15 cellular contexts compared by ENCODE assay signal in genomic region chrX:53047228-53047627, GRCh38. TPM values are rescaled to one million over a fixed set of nuclear protein-coding genes. Genes with fewer than 3 reads are reported as not detected.
DNase-seq lines count a peak whose midpoint lies in the region; ATAC-seq and TF ChIP-seq lines count a peak whose summit lies in the region.
"Had no signal": no experiment of that assay in that cellular context is flagged by ENCODE, and none has a peak within 500 bp of the region (broad histone marks: within the 10 kb centered on the region; RNA-seq: fewer than 3 reads in every experiment).

No MANE protein-coding gene starts in this region.

- H3K4me1 Mint-ChIP-seq in brain (peaks cover 10% of the 10 kb centered on the region), nephron (no peaks in the 10 kb centered on the region)
- H3K4me1 Mint-ChIP-seq: activated naive CD4-positive, alpha-beta T cell treated with anti-CD3 and anti-CD28 coated beads, Interleukin-2, amount 50 U/mL, for 24 hours had no signal

- H4K20me1 ChIP-seq in IMR-90 (ENCODE audit: insufficient read depth, low read length) = peaks cover 22% of the 10 kb centered on the region

- intact Hi-C loops in IMR-90 (cut with micrococcal nuclease) = no loop called here

- H3K4me3 Mint-ChIP-seq in brain (peak overlapping the region in 4 of 5 experiments; percentile 73 to 87 (median 84)), nephron (peak overlapping the region in 2 of 3 experiments; percentile 80)
- H3K4me3 Mint-ChIP-seq: activated naive CD4-positive, alpha-beta T cell treated with anti-CD3 and anti-CD28 coated beads, Interleukin-2, amount 50 U/mL, for 24 hours had no signal

- H3K79me1 ChIP-seq in IMR-90 (ENCODE audit: low read depth in 1 of 2, low read length in 2 of 2) = peaks cover 0 to 31% of the 10 kb centered on the region in 2 experiments

- H2AFZ ChIP-seq in IMR-90 (replicated peaks; ENCODE audit: low read length, poor library complexity) = no peak overlapping the region

- POLR2A ChIA-PET in IMR-90 (lab: Charles Lee; ENCODE audit: unreplicated experiment) = no interaction called here

- 90% methylated on average over 2 of the region's 6 CpGs; no CpG with 5 or more reads in 1 of the 2 experiments for WGBS in IMR-90 (ENCODE audit: extremely low coverage in 2 of 2, insufficient read length in 1 of 2), 2 experiments

- no peaks in the 10 kb centered on the region for H3K9me3 ChIP-seq in IMR-90 (ENCODE audit: control insufficient read depth, insufficient read depth, low read length)
- H3K9me3 ChIP-seq: spleen had no signal

- no peak overlapping the region for H2AK5ac ChIP-seq in IMR-90 (ENCODE audit: low read depth, low read length)

- no peak; the same call in 1 of the 2 replicates for TF ChIP-seq RAD21 in IMR-90 (IDR thresholded peaks at IDR 0.05; ENCODE audit: low read length)

- peaks cover 11% of the 10 kb centered on the region; the same call in 1 of the 2 replicates for H3K4me1 ChIP-seq in IMR-90 (ENCODE audit: control insufficient read depth, insufficient read depth, low read length)
- H3K4me1 ChIP-seq: spleen had no signal

- no peak overlapping the region for H3K56ac ChIP-seq in IMR-90 (ENCODE audit: extremely low read depth, insufficient read depth, low read length)

- no peak overlapping the region for H3K4me2 ChIP-seq in IMR-90 (ENCODE audit: low read depth, low read length)

- no peak overlapping the region for H2BK120ac ChIP-seq in IMR-90 (ENCODE audit: low read depth, low read length)

- peak overlapping the region; percentile 74 to 99 (median 86) for H3K27ac Mint-ChIP-seq in brain
- peak overlapping the region; percentile 43 to 83 (median 80) for H3K27ac Mint-ChIP-seq in nephron
- H3K27ac Mint-ChIP-seq: activated naive CD4-positive, alpha-beta T cell treated with anti-CD3 and anti-CD28 coated beads, Interleukin-2, amount 50 U/mL, for 24 hours had no signal

- H4K91ac ChIP-seq in IMR-90 (ENCODE audit: insufficient read depth, low read depth, low read length) = no peak overlapping the region

- peaks cover 0 to 13% (median 0%) of the 10 kb centered on the region in 5 experiments for H3K9me3 Mint-ChIP-seq in brain
- no peaks in the 10 kb centered on the region for H3K9me3 Mint-ChIP-seq in nephron
- H3K9me3 Mint-ChIP-seq: activated naive CD4-positive, alpha-beta T cell treated with anti-CD3 and anti-CD28 coated beads, Interleukin-2, amount 50 U/mL, for 24 hours had no signal

- no peak overlapping the region for H3K4me3 ChIP-seq in IMR-90 (ENCODE audit: insufficient read depth, low read depth, low read length)

- no peak overlapping the region for H2BK15ac ChIP-seq in IMR-90 (ENCODE audit: low read depth, low read length)

- no peaks in the 10 kb centered on the region for H3K36me3 ChIP-seq in IMR-90 (ENCODE audit: control insufficient read depth, insufficient read depth, low read length)
- H3K36me3 ChIP-seq: spleen had no signal

- no TSS peak for BruUV-seq in IMR-90 (replicated peaks; lab: Mats Ljungman, UMichigan)

- ATAC-seq in IMR-90 (ENCODE audit: low read depth) = no peak
- no peak for ATAC-seq in HG02870 (IDR thresholded peaks at IDR 0.05; ENCODE audit: unreplicated experiment)
- no peak for ATAC-seq in HG03196 (IDR thresholded peaks at IDR 0.05; ENCODE audit: unreplicated experiment)

- no peak overlapping the region for H2AK9ac ChIP-seq in IMR-90 (replicated peaks; ENCODE audit: low read depth, low read length, poor library complexity)

- no peaks in the 10 kb centered on the region for H3K36me3 Mint-ChIP-seq in brain
- no peaks in the 10 kb centered on the region for H3K36me3 Mint-ChIP-seq in nephron (ENCODE audit: low read depth)
- H3K36me3 Mint-ChIP-seq: activated naive CD4-positive, alpha-beta T cell treated with anti-CD3 and anti-CD28 coated beads, Interleukin-2, amount 50 U/mL, for 24 hours had no signal

- dilution Hi-C loops in IMR-90 (cut with HindIII; ENCODE audit: low sequenced_read_pairs, unreplicated experiment) = no loop called here

- no peak overlapping the region for H2BK20ac ChIP-seq in IMR-90 (ENCODE audit: low read depth, low read length)

- DNase-seq in DMS53 (lab: John Stamatoyannopoulos, UW) = peak; percentile 47
- no peak for DNase-seq in DMS53 treated with DMSO at 0.1 percent for 48 hours (lab: John Stamatoyannopoulos, UW; ENCODE audit: unreplicated experiment)
- peak; percentile 15 for DNase-seq in IMR-90
- no peak for DNase-seq in activated naive CD4-positive, alpha-beta T cell treated with Interleukin-2 at 50 U/mL for 16 hours
- DNase-seq: activated CD4-positive, alpha-beta T cell treated with anti-CD3 and anti-CD28 coated beads, Interleukin-2, amount 50 U/mL, for 48 hours; GOT3; NCI-H510A; spleen; stimulated activated CD8-positive, alpha-beta memory T cell treated with anti-CD3 and anti-CD28 coated beads, Interleukin-4, amount 100 ng/mL, for 48 hours; T-helper 1 cell had no signal

- TF ChIP-seq POLR2A in IMR-90 (IDR thresholded peaks at IDR 0.05; ENCODE audit: low read depth, low read length) = no peak

- H3K27ac ChIP-seq in IMR-90 (ENCODE audit: insufficient read depth, low read length) = no peak overlapping the region

- CTCF ChIA-PET in IMR-90 (lab: Yijun Ruan, JAX) = no interaction called here

- H2BK5ac ChIP-seq in IMR-90 (ENCODE audit: low read depth, low read length, poor library complexity, severe bottlenecking) = no peak overlapping the region

- TF ChIP-seq CTCF in IMR-90 (conservative IDR thresholded peaks at IDR 0.05; ENCODE audit: low read depth, low read length) = peak; percentile 45
- TF ChIP-seq CTCF in brain (conservative IDR thresholded peaks at IDR 0.05) = peak in 1 of 2 experiments; percentile 38
- TF ChIP-seq CTCF in nephron (IDR thresholded peaks at IDR 0.05; ENCODE audit: unreplicated experiment in 3 of 3) = no peak

- no peak overlapping the region for H3K18ac ChIP-seq in IMR-90 (ENCODE audit: low read depth, low read length)

- in situ Hi-C loops in IMR-90 (cut with MboI; ENCODE audit: low sequenced_read_pairs) = no loop called here

- H3K27me3 ChIP-seq in IMR-90 (ENCODE audit: control insufficient read depth, insufficient read depth, low read length) = peaks cover 13% of the 10 kb centered on the region

- H3K27me3 Mint-ChIP-seq in brain (peaks cover 11% of the 10 kb centered on the region), nephron (ENCODE audit: low read depth) (peaks cover 11% of the 10 kb centered on the region)

- H4K5ac ChIP-seq in IMR-90 (ENCODE audit: low read depth, low read length) = 0 out of 2 replicates have a peak overlapping the region, but pooled peaks have one; percentile 49

- H4K8ac ChIP-seq in IMR-90 (ENCODE audit: low read depth in 2 of 2, low read length in 2 of 2) = peak overlapping the region; percentile 95 to 97; a peak in 3 of 4 replicates

- H3K9me1 ChIP-seq in IMR-90 (ENCODE audit: insufficient read depth, low read length) = peaks cover 12% of the 10 kb centered on the region

- no peak overlapping the region for H3K14ac ChIP-seq in IMR-90 (replicated peaks; ENCODE audit: low read depth, low read length)

- H3K9ac ChIP-seq in IMR-90 (ENCODE audit: low read depth, low read length) = no peak overlapping the region

- H3K4ac ChIP-seq in IMR-90 (ENCODE audit: low read depth, low read length) = no peak overlapping the region; the same call in 1 of the 2 replicates

- no peak overlapping the region for H3K23ac ChIP-seq in IMR-90 (ENCODE audit: low read depth, low read length)

TF ChIP-seq in IMR-90, 13 proteins besides CTCF, POLR2A, EP300 and RAD21:
- TF ChIP-seq BHLHE40 (IDR thresholded peaks at IDR 0.05; ENCODE audit: low read depth, low read length) = no peak
- TF ChIP-seq RCOR1 (IDR thresholded peaks at IDR 0.05; ENCODE audit: insufficient replicate concordance, low read length) = no peak
- no peak for TF ChIP-seq NFE2L2 (IDR thresholded peaks at IDR 0.05; ENCODE audit: low read depth, low read length)
- no peak for TF ChIP-seq CEBPB (IDR thresholded peaks at IDR 0.05; ENCODE audit: low read depth, low read length)
- no peak for TF ChIP-seq RFX5 (IDR thresholded peaks at IDR 0.05; ENCODE audit: low read depth, low read length)
- TF ChIP-seq FOS (IDR thresholded peaks at IDR 0.05; ENCODE audit: low read depth, low read length) = no peak

RNA-seq across cellular contexts. Expression of gene GPR173, which starts 1.4 kb away (rescaled TPM):
- 0.90 and 1.1 TPM in 2 replicates for total RNA-seq in IMR-90 (2012; rRNA removed)
- polyA plus RNA-seq in IMR-90 (2012; rRNA removed) (5.2 and 6.1 TPM in 2 replicates), brain (ENCODE audit: insufficient read depth, low read depth, low replicate concordance) (26.3 TPM)
- polyA plus RNA-seq in IMR-90 (2012; cell fraction: cytosol; rRNA removed) = 1.8 and 2.6 TPM in 2 replicates
- 46.8 and 69.5 TPM in 2 replicates for polyA plus RNA-seq in IMR-90 (2012; cell fraction: nucleus; rRNA removed; ENCODE audit: low replicate concordance)

RNA-seq across cellular contexts. Expression of gene TSPYL2, which starts 34.9 kb away (rescaled TPM):
- 19.2 and 20.6 TPM in 2 replicates for total RNA-seq in IMR-90 (2012; rRNA removed)
- polyA plus RNA-seq in IMR-90 (2012; rRNA removed) (42.6 and 49.7 TPM in 2 replicates), brain (ENCODE audit: insufficient read depth, low read depth, low replicate concordance) (49.9 TPM)
- 9.7 and 11.3 TPM in 2 replicates for polyA plus RNA-seq in IMR-90 (2012; cell fraction: cytosol; rRNA removed)
- 201 and 584 TPM in 2 replicates for polyA plus RNA-seq in IMR-90 (2012; cell fraction: nucleus; rRNA removed; ENCODE audit: low replicate concordance)

RNA-seq across cellular contexts. Expression of gene KANTR, which starts 46.7 kb away (rescaled TPM):
- total RNA-seq in IMR-90 (2012; rRNA removed) = 3.6 and 6.3 TPM in 2 replicates
- polyA plus RNA-seq in IMR-90 (2012; rRNA removed) (1.3 and 1.6 TPM in 2 replicates), brain (ENCODE audit: insufficient read depth, low read depth, low replicate concordance) (3.1 TPM)
- 0.19 and 0.51 TPM in 2 replicates for polyA plus RNA-seq in IMR-90 (2012; cell fraction: cytosol; rRNA removed)
- polyA plus RNA-seq in IMR-90 (2012; cell fraction: nucleus; rRNA removed; ENCODE audit: low replicate concordance) = 2.3 and 8.6 TPM in 2 replicates

Comparison
In these comparisons a context has a peak if more than half of its experiments do, and no peak if none do; other contexts are left out.
1. DNase-seq: peak in DMS53 (single experiment) and IMR-90 (single experiment); none in DMS53 treated with DMSO at 0.1 percent for 48 hours (single experiment) and activated naive CD4-positive, alpha-beta T cell treated with Interleukin-2 at 50 U/mL for 16 hours (single experiment).